In genomic region chr9:118928723-118929122, GRCh38 we compare ENCODE assay signal across 17 cellular contexts.
"Had no signal": no experiment of that assay in that cellular context is flagged by ENCODE, and none has a peak within 500 bp of the region (broad histone marks: within the 10 kb centered on the region; RNA-seq: fewer than 3 reads in every experiment).

No MANE protein-coding gene starts in this region.

- H3K4me1 ChIP-seq: breast epithelium, left lung, upper lobe of left lung had no signal

- H3K27ac ChIP-seq: breast epithelium, dorsolateral prefrontal cortex, left lung, neutrophil, upper lobe of left lung had no signal

- H3K36me3 ChIP-seq: breast epithelium, left lung, neutrophil, sigmoid colon, upper lobe of left lung had no signal

- FAIRE-seq: endometrium had no signal

- H3K9me3 ChIP-seq: breast epithelium, neutrophil, sigmoid colon, upper lobe of left lung had no signal

- ATAC-seq: activated T-cell treated with anti-CD3 and anti-CD28 coated beads, Interleukin-2, amount 50 U/mL, for 4 hours; esophagus mucosa; left lung had no signal

- H3K27me3 ChIP-seq: breast epithelium, left lung, neutrophil, sigmoid colon, upper lobe of left lung had no signal

- DNase-seq: activated CD4-positive, alpha-beta memory T cell treated with anti-CD3 and anti-CD28 coated beads for 36 hours; activated effector memory CD4-positive, alpha-beta T cell treated with anti-CD3 and anti-CD28 coated beads, Interleukin-2, amount 50 U/mL, for 16 hours; activated T-cell treated with anti-CD3 and anti-CD28 coated beads, Interleukin-2, amount 50 U/mL, for 4 hours; amygdala; dorsolateral prefrontal cortex; glutamatergic neuron; islet precursor cell; left lung; sigmoid colon; stimulated activated CD4-positive, alpha-beta T cell treated with anti-CD3 and anti-CD28 coated beads, Interleukin-2, amount 100 ng/mL, for 24 hours; stimulated activated naive CD4-positive, alpha-beta T cell; substantia nigra; upper lobe of left lung had no signal

- H3K4me3 ChIP-seq: breast epithelium, dorsolateral prefrontal cortex, left lung, sigmoid colon, upper lobe of left lung had no signal
